21 cellular contexts compared by ENCODE assay signal in genomic region chr2:213288913-213289700, GRCh38. TPM values are rescaled to one million over a fixed set of nuclear protein-coding genes. Genes with fewer than 3 reads are reported as not detected.
DNase-seq lines count a peak whose midpoint lies in the region; ATAC-seq and TF ChIP-seq lines count a peak whose summit lies in the region.
"Had no signal": no experiment of that assay in that cellular context is flagged by ENCODE, and none has a peak within 500 bp of the region (broad histone marks: within the 10 kb centered on the region; RNA-seq: fewer than 3 reads in every experiment).

No MANE protein-coding gene starts in this region.

- H3K36me3 ChIP-seq in ovary = no peaks in the 10 kb centered on the region
- H3K36me3 ChIP-seq: brain microvascular endothelial cell, left ventricle myocardium inferior, neutrophil, right atrium auricular region had no signal

- H3K27ac ChIP-seq in ovary = no peak overlapping the region
- H3K27ac ChIP-seq: brain microvascular endothelial cell, left ventricle myocardium inferior, neutrophil, right atrium auricular region had no signal

- intact Hi-C loops in ovary (cut with DNase I) = no loop called here

- WGBS in ovary, 3 donors = 71 to 74% (median 71%) methylated on average over 2 of the region's 2 CpGs

- TF ChIP-seq POLR2A in ovary (IDR thresholded peaks at IDR 0.05) = no peak

- H3K27me3 ChIP-seq in ovary = no peaks in the 10 kb centered on the region
- H3K27me3 ChIP-seq: brain microvascular endothelial cell, right atrium auricular region had no signal

- no peak for TF ChIP-seq CTCF in choroid plexus epithelial cell (conservative IDR thresholded peaks at IDR 0.05; ENCODE audit: low read depth, low read length)
- TF ChIP-seq CTCF in ovary (IDR thresholded peaks at IDR 0.05) = no peak

- no peak for ATAC-seq in GM18868 (IDR thresholded peaks at IDR 0.05; ENCODE audit: unreplicated experiment)
- no peak for ATAC-seq in GM21526 (IDR thresholded peaks at IDR 0.05; ENCODE audit: low FRiP score, unreplicated experiment)
- ATAC-seq: activated CD8-positive, alpha-beta T cell treated with anti-CD3 and anti-CD28 coated beads for 36 hours had no signal

- DNase-seq in Daoy (ENCODE audit: low read depth) = peak; percentile 20
- peak; percentile 4 for DNase-seq in LHCN-M2 (ENCODE audit: low read depth)
- peak; percentile 28 for DNase-seq in choroid plexus epithelial cell (ENCODE audit: low read depth)
- DNase-seq in mucosa of gallbladder (ENCODE audit: low spot score) = peak; percentile 55
- no peak for DNase-seq in NCI-H345 treated with DMSO at 0.1 percent for 48 hours (lab: John Stamatoyannopoulos, UW; ENCODE audit: unreplicated experiment)
- DNase-seq in ovary = no peak
- DNase-seq: activated CD8-positive, alpha-beta T cell treated with anti-CD3 and anti-CD28 coated beads for 36 hours; activated naive CD4-positive, alpha-beta T cell treated with anti-CD3 and anti-CD28 coated beads, Interleukin-2, amount 10 ng/mL, durations not matched to agents 7 days and 5 days; activated T-cell treated with anti-CD3 and anti-CD28 coated beads, Interleukin-2, amount 50 U/mL, for 1 hour; brain microvascular endothelial cell; CD8-positive, alpha-beta memory T cell; cortex of kidney; foreskin melanocyte; left ventricle myocardium inferior; NCI-H1417 treated with DMSO at 0.1 percent for 48 hours; NCI-H526 treated with DMSO at 0.1 percent for 48 hours; SHP77 treated with DMSO at 0.1 percent for 48 hours had no signal

- H3K4me3 ChIP-seq in choroid plexus epithelial cell (ENCODE audit: low read depth, low read length) (no peak overlapping the region), ovary (no peak overlapping the region)
- H3K4me3 ChIP-seq: left ventricle myocardium inferior, right atrium auricular region had no signal

- no peaks in the 10 kb centered on the region for H3K9me3 ChIP-seq in ovary
- H3K9me3 ChIP-seq: left ventricle myocardium inferior, neutrophil, right atrium auricular region had no signal

- no peak for TF ChIP-seq EP300 in ovary (IDR thresholded peaks at IDR 0.05)

- H3K4me1 ChIP-seq in ovary (ENCODE audit: insufficient read depth) = peaks cover 2% of the 10 kb centered on the region

RNA-seq across cellular contexts. Expression of gene SPAG16, which starts 4.8 kb away (rescaled TPM):
- 14.3 and 16.6 TPM in 2 replicates for total RNA-seq in Daoy (2014; rRNA removed; shearing (Covaris generic))
- total RNA-seq in LHCN-M2 (2014; rRNA removed) = 16.5 and 17.1 TPM in 2 replicates
- polyA plus RNA-seq in LHCN-M2 (2012) = 8.8 TPM
- 62.7 TPM for total RNA-seq in mucosa of gallbladder
- 10 to 100 TPM; 26.1 to 58.7 (median 31.1) TPM for total RNA-seq in ovary
- 10 to 100 TPM; 25.2 to 27.9 TPM for polyA plus RNA-seq in ovary

Comparison
In these comparisons a context has a peak if more than half of its experiments do, and no peak if none do; other contexts are left out.
1. DNase-seq: peak in Daoy (single experiment), LHCN-M2 (single experiment), choroid plexus epithelial cell (single experiment) and mucosa of gallbladder (single experiment); none in NCI-H345 treated with DMSO at 0.1 percent for 48 hours (single experiment) and ovary (0 of 5).